1 cellular context compared by ENCODE assay signal in the genomic region with DNA sequence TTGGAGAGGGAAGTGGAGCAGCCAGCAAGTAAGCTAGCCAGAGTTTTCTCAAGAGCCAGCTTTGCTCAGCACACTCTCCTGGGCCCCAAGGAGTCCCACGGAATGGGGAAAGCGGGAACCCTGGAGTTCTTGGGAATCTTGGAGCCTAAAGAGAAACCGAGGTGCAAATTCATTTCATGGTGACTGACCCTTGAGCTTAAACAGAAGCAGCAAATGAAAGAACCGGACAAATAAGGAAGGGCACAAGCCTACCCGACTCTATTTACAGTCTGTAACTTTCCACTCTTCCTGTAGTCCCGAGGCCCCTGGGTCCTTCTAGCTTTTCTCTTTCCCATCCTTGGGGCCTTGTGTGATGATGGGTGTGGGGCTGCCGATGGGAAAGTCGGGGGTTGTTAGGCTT.
TF ChIP-seq lines count a peak whose summit lies in the region.

No MANE protein-coding gene starts in this region.

TF ChIP-seq in GM23338, 12 proteins besides CTCF, POLR2A, EP300 and RAD21 (continued from another document):
- TF ChIP-seq POLR2AphosphoS5 (IDR thresholded peaks at IDR 0.05; ENCODE audit: low read depth): no peak
- TF ChIP-seq, protein P1, sequence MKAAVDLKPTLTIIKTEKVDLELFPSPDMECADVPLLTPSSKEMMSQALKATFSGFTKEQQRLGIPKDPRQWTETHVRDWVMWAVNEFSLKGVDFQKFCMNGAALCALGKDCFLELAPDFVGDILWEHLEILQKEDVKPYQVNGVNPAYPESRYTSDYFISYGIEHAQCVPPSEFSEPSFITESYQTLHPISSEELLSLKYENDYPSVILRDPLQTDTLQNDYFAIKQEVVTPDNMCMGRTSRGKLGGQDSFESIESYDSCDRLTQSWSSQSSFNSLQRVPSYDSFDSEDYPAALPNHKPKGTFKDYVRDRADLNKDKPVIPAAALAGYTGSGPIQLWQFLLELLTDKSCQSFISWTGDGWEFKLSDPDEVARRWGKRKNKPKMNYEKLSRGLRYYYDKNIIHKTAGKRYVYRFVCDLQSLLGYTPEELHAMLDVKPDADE (IDR thresholded peaks at IDR 0.05): no peak
- no peak for TF ChIP-seq ZNF462 (CRISPR knock-in tag; IDR thresholded peaks at IDR 0.05)
- TF ChIP-seq NANOG (IDR thresholded peaks at IDR 0.05; ENCODE audit: borderline replicate concordance): no peak
- no peak for TF ChIP-seq STAT1 (IDR thresholded peaks at IDR 0.05; ENCODE audit: unreplicated experiment)
- TF ChIP-seq JUNB (IDR thresholded peaks at IDR 0.05; ENCODE audit: unreplicated experiment): no peak
- TF ChIP-seq ZNF331 (CRISPR knock-in tag; IDR thresholded peaks at IDR 0.05; ENCODE audit: low read depth): no peak
- no peak for TF ChIP-seq EZH2phosphoT487 (IDR thresholded peaks at IDR 0.05; ENCODE audit: unreplicated experiment)
- no peak for TF ChIP-seq ZNF114 (CRISPR knock-in tag; IDR thresholded peaks at IDR 0.05)
TF ChIP-seq in GM23338: peak in this region for 0.
